1 cellular context compared by ENCODE assay signal in genomic region chr16:19094542-19095365, GRCh38.
TF ChIP-seq lines count a peak whose summit lies in the region.

No MANE protein-coding gene starts in this region.

TF ChIP-seq in HepG2, 621 proteins besides CTCF, POLR2A, EP300 and RAD21 (continued from another document and continues in another):
- TF ChIP-seq CBX2 (IDR thresholded peaks at IDR 0.05; ENCODE audit: low read depth, low read length) (no peak), CBX2 (CRISPR knock-in tag; IDR thresholded peaks at IDR 0.05; ENCODE audit: low read depth) (no peak), REL (CRISPR knock-in tag; conservative IDR thresholded peaks at IDR 0.05) (no peak), ZNF7 (CRISPR knock-in tag; IDR thresholded peaks at IDR 0.05) (no peak), CEBPG (CRISPR knock-in tag; IDR thresholded peaks at IDR 0.05) (peak; percentile 40; the same call in 1 of the 2 replicates), SAP130 (CRISPR knock-in tag; IDR thresholded peaks at IDR 0.05; ENCODE audit: low read depth) (peak; percentile 89), ZSCAN12 (CRISPR knock-in tag; IDR thresholded peaks at IDR 0.05) (no peak), SATB2 (CRISPR knock-in tag; IDR thresholded peaks at IDR 0.05) (no peak), MAZ (IDR thresholded peaks at IDR 0.05; ENCODE audit: borderline replicate concordance, low read depth, low read length) (no peak), MAZ (CRISPR knock-in tag; IDR thresholded peaks at IDR 0.05; ENCODE audit: low read depth) (no peak; the same call in 1 of the 2 replicates), ZSCAN20 (CRISPR knock-in tag; IDR thresholded peaks at IDR 0.05; ENCODE audit: borderline replicate concordance) (no peak), ADNP (CRISPR knock-in tag; IDR thresholded peaks at IDR 0.05) (no peak), TRIM22 (IDR thresholded peaks at IDR 0.05) (no peak), ZNF792 (CRISPR knock-in tag; IDR thresholded peaks at IDR 0.05) (no peak), ZNF225 (CRISPR knock-in tag; IDR thresholded peaks at IDR 0.05) (no peak), IKZF5 (CRISPR knock-in tag; IDR thresholded peaks at IDR 0.05) (no peak), ARID2 (CRISPR knock-in tag; IDR thresholded peaks at IDR 0.05; ENCODE audit: borderline replicate concordance) (no peak), ZNF180 (CRISPR knock-in tag; IDR thresholded peaks at IDR 0.05; ENCODE audit: borderline replicate concordance, low read depth) (no peak), SOX5 (CRISPR knock-in tag; IDR thresholded peaks at IDR 0.05; ENCODE audit: borderline replicate concordance) (peak; percentile 37; the same call in 1 of the 2 replicates), TRIM24 (CRISPR knock-in tag; IDR thresholded peaks at IDR 0.05) (no peak), FLYWCH1 (CRISPR knock-in tag; IDR thresholded peaks at IDR 0.05) (no peak), ZBTB43 (CRISPR knock-in tag; conservative IDR thresholded peaks at IDR 0.05) (no peak), MED1 (CRISPR knock-in tag; IDR thresholded peaks at IDR 0.05) (no peak), TMF1 (CRISPR knock-in tag; IDR thresholded peaks at IDR 0.05; ENCODE audit: low read depth) (no peak), SRF (IDR thresholded peaks at IDR 0.05; ENCODE audit: low read depth, low read length) (peak; percentile 27; the same call in 1 of the 2 replicates), ZBTB44 (CRISPR knock-in tag; IDR thresholded peaks at IDR 0.05) (no peak), ZHX1 (CRISPR knock-in tag; IDR thresholded peaks at IDR 0.05; ENCODE audit: low read depth) (no peak), NCOA1 (CRISPR knock-in tag; IDR thresholded peaks at IDR 0.05) (no peak), ZNF543 (CRISPR knock-in tag; IDR thresholded peaks at IDR 0.05) (0 out of 2 replicates have a peak, but pooled peaks have one; percentile 38), ZGPAT (CRISPR knock-in tag; IDR thresholded peaks at IDR 0.05) (no peak; the same call in 1 of the 2 replicates)
- TF ChIP-seq, protein P1, sequence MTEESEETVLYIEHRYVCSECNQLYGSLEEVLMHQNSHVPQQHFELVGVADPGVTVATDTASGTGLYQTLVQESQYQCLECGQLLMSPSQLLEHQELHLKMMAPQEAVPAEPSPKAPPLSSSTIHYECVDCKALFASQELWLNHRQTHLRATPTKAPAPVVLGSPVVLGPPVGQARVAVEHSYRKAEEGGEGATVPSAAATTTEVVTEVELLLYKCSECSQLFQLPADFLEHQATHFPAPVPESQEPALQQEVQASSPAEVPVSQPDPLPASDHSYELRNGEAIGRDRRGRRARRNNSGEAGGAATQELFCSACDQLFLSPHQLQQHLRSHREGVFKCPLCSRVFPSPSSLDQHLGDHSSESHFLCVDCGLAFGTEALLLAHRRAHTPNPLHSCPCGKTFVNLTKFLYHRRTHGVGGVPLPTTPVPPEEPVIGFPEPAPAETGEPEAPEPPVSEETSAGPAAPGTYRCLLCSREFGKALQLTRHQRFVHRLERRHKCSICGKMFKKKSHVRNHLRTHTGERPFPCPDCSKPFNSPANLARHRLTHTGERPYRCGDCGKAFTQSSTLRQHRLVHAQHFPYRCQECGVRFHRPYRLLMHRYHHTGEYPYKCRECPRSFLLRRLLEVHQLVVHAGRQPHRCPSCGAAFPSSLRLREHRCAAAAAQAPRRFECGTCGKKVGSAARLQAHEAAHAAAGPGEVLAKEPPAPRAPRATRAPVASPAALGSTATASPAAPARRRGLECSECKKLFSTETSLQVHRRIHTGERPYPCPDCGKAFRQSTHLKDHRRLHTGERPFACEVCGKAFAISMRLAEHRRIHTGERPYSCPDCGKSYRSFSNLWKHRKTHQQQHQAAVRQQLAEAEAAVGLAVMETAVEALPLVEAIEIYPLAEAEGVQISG (CRISPR knock-in tag; IDR thresholded peaks at IDR 0.05), result no peak
- TF ChIP-seq, protein P2, sequence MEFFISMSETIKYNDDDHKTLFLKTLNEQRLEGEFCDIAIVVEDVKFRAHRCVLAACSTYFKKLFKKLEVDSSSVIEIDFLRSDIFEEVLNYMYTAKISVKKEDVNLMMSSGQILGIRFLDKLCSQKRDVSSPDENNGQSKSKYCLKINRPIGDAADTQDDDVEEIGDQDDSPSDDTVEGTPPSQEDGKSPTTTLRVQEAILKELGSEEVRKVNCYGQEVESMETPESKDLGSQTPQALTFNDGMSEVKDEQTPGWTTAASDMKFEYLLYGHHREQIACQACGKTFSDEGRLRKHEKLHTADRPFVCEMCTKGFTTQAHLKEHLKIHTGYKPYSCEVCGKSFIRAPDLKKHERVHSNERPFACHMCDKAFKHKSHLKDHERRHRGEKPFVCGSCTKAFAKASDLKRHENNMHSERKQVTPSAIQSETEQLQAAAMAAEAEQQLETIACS (CRISPR knock-in tag; IDR thresholded peaks at IDR 0.05), result no peak
- TF ChIP-seq, protein P3, sequence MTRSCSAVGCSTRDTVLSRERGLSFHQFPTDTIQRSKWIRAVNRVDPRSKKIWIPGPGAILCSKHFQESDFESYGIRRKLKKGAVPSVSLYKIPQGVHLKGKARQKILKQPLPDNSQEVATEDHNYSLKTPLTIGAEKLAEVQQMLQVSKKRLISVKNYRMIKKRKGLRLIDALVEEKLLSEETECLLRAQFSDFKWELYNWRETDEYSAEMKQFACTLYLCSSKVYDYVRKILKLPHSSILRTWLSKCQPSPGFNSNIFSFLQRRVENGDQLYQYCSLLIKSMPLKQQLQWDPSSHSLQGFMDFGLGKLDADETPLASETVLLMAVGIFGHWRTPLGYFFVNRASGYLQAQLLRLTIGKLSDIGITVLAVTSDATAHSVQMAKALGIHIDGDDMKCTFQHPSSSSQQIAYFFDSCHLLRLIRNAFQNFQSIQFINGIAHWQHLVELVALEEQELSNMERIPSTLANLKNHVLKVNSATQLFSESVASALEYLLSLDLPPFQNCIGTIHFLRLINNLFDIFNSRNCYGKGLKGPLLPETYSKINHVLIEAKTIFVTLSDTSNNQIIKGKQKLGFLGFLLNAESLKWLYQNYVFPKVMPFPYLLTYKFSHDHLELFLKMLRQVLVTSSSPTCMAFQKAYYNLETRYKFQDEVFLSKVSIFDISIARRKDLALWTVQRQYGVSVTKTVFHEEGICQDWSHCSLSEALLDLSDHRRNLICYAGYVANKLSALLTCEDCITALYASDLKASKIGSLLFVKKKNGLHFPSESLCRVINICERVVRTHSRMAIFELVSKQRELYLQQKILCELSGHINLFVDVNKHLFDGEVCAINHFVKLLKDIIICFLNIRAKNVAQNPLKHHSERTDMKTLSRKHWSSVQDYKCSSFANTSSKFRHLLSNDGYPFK (CRISPR knock-in tag; IDR thresholded peaks at IDR 0.05; ENCODE audit: borderline replicate concordance), result no peak
- TF ChIP-seq, protein P4, sequence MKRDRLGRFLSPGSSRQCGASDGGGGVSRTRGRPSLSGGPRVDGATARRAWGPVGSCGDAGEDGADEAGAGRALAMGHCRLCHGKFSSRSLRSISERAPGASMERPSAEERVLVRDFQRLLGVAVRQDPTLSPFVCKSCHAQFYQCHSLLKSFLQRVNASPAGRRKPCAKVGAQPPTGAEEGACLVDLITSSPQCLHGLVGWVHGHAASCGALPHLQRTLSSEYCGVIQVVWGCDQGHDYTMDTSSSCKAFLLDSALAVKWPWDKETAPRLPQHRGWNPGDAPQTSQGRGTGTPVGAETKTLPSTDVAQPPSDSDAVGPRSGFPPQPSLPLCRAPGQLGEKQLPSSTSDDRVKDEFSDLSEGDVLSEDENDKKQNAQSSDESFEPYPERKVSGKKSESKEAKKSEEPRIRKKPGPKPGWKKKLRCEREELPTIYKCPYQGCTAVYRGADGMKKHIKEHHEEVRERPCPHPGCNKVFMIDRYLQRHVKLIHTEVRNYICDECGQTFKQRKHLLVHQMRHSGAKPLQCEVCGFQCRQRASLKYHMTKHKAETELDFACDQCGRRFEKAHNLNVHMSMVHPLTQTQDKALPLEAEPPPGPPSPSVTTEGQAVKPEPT (CRISPR knock-in tag; IDR thresholded peaks at IDR 0.05; ENCODE audit: low read depth), result no peak
- TF ChIP-seq, protein P5, sequence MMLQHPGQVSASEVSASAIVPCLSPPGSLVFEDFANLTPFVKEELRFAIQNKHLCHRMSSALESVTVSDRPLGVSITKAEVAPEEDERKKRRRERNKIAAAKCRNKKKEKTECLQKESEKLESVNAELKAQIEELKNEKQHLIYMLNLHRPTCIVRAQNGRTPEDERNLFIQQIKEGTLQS (CRISPR knock-in tag; IDR thresholded peaks at IDR 0.05), result no peak
- TF ChIP-seq, protein P6, sequence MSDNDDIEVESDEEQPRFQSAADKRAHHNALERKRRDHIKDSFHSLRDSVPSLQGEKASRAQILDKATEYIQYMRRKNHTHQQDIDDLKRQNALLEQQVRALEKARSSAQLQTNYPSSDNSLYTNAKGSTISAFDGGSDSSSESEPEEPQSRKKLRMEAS (IDR thresholded peaks at IDR 0.05), result peak; percentile 88
- TF ChIP-seq, protein P7, sequence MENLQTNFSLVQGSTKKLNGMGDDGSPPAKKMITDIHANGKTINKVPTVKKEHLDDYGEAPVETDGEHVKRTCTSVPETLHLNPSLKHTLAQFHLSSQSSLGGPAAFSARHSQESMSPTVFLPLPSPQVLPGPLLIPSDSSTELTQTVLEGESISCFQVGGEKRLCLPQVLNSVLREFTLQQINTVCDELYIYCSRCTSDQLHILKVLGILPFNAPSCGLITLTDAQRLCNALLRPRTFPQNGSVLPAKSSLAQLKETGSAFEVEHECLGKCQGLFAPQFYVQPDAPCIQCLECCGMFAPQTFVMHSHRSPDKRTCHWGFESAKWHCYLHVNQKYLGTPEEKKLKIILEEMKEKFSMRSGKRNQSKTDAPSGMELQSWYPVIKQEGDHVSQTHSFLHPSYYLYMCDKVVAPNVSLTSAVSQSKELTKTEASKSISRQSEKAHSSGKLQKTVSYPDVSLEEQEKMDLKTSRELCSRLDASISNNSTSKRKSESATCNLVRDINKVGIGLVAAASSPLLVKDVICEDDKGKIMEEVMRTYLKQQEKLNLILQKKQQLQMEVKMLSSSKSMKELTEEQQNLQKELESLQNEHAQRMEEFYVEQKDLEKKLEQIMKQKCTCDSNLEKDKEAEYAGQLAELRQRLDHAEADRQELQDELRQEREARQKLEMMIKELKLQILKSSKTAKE (CRISPR knock-in tag; IDR thresholded peaks at IDR 0.05; ENCODE audit: borderline replicate concordance), result no peak
